In the genomic region with DNA sequence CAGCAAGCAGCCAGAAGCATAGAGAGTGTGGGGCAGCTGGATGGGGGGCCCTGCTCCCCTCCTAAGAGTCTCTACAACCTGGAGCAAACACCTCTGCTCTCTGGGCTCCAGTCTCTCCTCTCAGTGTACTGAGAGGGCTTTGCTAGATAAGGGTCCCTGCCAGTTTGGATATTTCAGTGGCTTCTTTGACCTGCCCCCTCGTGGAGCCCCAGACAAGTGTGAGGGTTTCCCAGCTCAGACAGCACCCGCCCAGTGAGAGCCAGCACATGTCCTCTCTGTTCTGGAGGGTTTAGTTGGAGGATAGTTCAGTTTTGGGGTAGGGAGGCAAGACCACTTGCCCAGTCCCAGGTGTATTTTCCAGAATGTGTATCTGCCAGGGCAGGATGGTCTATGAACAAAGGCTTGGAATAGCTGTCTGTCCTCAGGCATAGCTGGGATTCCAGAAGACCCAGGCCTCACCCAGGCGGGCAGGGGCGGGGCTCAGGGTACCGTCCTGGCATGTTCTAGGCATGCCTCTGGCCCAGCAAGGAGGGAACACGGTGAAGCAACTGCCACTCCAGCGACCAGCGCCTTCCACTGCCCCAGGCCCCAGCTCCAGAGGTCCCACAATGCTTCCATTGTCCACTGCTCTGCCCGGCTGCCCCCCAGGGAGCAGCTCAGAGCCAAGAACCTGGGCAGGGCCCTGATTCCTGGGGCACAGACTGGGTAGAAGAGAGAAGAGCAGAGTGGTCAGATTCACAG, we compare ENCODE assay signal across 1 cellular context.
TF ChIP-seq lines count a peak whose summit lies in the region.

No MANE protein-coding gene starts in this region.

TF ChIP-seq in HepG2, 621 proteins besides CTCF, POLR2A, EP300 and RAD21 (continued from another document):
- peak; percentile 79 for TF ChIP-seq TEAD3 (CRISPR knock-in tag; optimal IDR thresholded peaks at IDR 0.05; ENCODE audit: borderline replicate concordance)
- no peak for TF ChIP-seq HHEX (CRISPR knock-in tag; IDR thresholded peaks at IDR 0.05)
- peak; percentile 73 for TF ChIP-seq PHF21A (CRISPR knock-in tag; IDR thresholded peaks at IDR 0.05)
- TF ChIP-seq, protein P1, sequence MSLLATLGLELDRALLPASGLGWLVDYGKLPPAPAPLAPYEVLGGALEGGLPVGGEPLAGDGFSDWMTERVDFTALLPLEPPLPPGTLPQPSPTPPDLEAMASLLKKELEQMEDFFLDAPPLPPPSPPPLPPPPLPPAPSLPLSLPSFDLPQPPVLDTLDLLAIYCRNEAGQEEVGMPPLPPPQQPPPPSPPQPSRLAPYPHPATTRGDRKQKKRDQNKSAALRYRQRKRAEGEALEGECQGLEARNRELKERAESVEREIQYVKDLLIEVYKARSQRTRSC (CRISPR knock-in tag; IDR thresholded peaks at IDR 0.05; ENCODE audit: low read depth): no peak
- no peak for TF ChIP-seq ZNF660 (CRISPR knock-in tag; IDR thresholded peaks at IDR 0.05; ENCODE audit: borderline replicate concordance, low read depth)
